ENCODE assay signal across 8 cellular contexts in genomic region chr5:139137703-139138102, GRCh38.
DNase-seq lines count a peak whose midpoint lies in the region; ATAC-seq and TF ChIP-seq lines count a peak whose summit lies in the region.

No MANE protein-coding gene starts in this region.

- H3K27ac ChIP-seq in VCaP (no peak overlapping the region), coronary artery (peak overlapping the region in 1 of 2 donors; percentile 73)

- DNase-seq in COLO829 (ENCODE audit: low spot score) (peak; percentile 7), HuH-7.5 (ENCODE audit: low spot score) (peak; percentile 22), iris pigment epithelial cell (ENCODE audit: low read depth) (peak; percentile 60), T-helper 9 cell (no peak), coronary artery (ENCODE audit: low spot score) (no peak)

- ATAC-seq in GM19467 (IDR thresholded peaks at IDR 0.05; ENCODE audit: unreplicated experiment) (no peak), HG03039 (IDR thresholded peaks at IDR 0.05; ENCODE audit: unreplicated experiment) (no peak)

- no peak overlapping the region for H3K4me3 ChIP-seq in coronary artery

- TF ChIP-seq CTCF in VCaP (conservative IDR thresholded peaks at IDR 0.05) (peak; percentile 45; the same call in 1 of the 2 replicates), coronary artery (IDR thresholded peaks at IDR 0.05) (no peak)

Comparison
In these comparisons a context has a peak if more than half of its experiments do, and no peak if none do; other contexts are left out.
1. DNase-seq: peak in COLO829 (single experiment), HuH-7.5 (single experiment) and iris pigment epithelial cell (single experiment); none in T-helper 9 cell (single experiment) and coronary artery (single experiment).